ENCODE assay signal across 8 cellular contexts in the genomic region with DNA sequence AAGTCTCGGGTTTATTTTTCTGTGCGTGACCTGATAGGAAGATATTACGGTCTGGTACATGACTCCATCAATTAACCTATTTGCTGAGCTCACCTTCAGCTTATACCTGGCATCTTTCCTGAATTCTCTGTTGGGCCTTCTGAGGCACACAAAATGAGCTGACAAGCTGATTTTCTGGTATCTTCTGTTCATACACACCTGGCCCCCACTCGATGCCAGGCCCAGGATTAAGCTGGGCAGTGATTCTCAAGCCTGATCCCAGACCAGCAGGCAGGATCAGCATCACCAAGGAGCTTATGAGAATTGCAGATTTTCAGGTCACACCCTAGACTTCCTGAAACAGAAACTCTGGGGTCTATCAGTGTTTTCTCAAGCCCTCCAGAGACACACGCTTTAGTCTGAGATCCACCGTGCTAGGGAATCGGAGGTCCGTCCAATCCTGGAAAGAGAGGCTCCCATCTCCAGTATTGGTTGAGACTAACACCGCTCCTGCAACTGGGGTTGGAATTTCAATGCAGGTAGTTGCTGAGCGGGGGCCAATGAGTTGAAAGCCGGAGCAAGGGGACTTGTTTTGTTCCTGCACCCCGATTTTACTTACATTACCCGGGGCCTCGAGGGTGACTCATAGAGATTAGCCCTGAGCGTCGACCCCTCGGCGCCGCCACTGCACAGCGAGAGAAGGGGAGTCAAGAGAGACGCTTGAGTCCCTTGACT. TPM values are rescaled to one million over a fixed set of nuclear protein-coding genes. Genes with fewer than 3 reads are reported as not detected.
DNase-seq lines count a peak whose midpoint lies in the region; ATAC-seq and TF ChIP-seq lines count a peak whose summit lies in the region.

No MANE protein-coding gene starts in this region.

- H2BK120ac ChIP-seq in mesendoderm (ENCODE audit: low read depth, low read length): peak overlapping the region; percentile 8

- no peak overlapping the region for H3K4ac ChIP-seq in mesendoderm (ENCODE audit: low read depth, low read length)

- H3K27me3 ChIP-seq in HL-60 (ENCODE audit: insufficient read depth, poor library complexity, severe bottlenecking) (no peaks in the 10 kb centered on the region), mesendoderm (ENCODE audit: insufficient read depth, low read length, poor library complexity) (no peaks in the 10 kb centered on the region), aorta (ENCODE audit: control insufficient read depth in 1 of 2, insufficient read depth in 2 of 2, low read length in 1 of 2) (no peaks in the 10 kb centered on the region)

- peak overlapping the region; percentile 46 for H3K18ac ChIP-seq in mesendoderm (ENCODE audit: low read length)

- no peak overlapping the region for H4K5ac ChIP-seq in mesendoderm (ENCODE audit: low read length)

- H3K36me3 ChIP-seq in mesendoderm (ENCODE audit: control insufficient read depth, insufficient read depth, low read length) (peaks cover 3% of the 10 kb centered on the region), aorta (ENCODE audit: control insufficient read depth in 1 of 2, insufficient read depth in 2 of 2, low read length in 1 of 2) (peaks cover 0 to 3% of the 10 kb centered on the region in 2 donors)

- WGBS in mesendoderm (ENCODE audit: extremely low coverage, insufficient coverage, low lambda C conversion rate): no CpG with 5 or more reads among the region's 21 CpGs
- 21 to 25% methylated on average over 21 of the region's 21 CpGs for WGBS in aorta, 2 donors

- H3K27ac ChIP-seq in HL-60 (replicated peaks) (peak overlapping the region; percentile 90), mesendoderm (ENCODE audit: low read depth, low read length) (no peak overlapping the region), aorta (ENCODE audit: low read depth in 1 of 2, low read length in 2 of 2) (peak overlapping the region in 1 of 2 donors; percentile 74)

- H3K4me3 ChIP-seq in HL-60 (replicated peaks; ENCODE audit: insufficient read depth, low read length) (peak overlapping the region; percentile 31), mesendoderm (ENCODE audit: low read length) (peak overlapping the region; percentile 22), aorta (ENCODE audit: low read length in 2 of 2) (peak overlapping the region; percentile 15 to 51)

- intact Hi-C loops in aorta (cut with DNase I): loop anchor here in 1 of 2 donors (5.0 to 10.0 kb wide), 2 partner anchors 216 to 777 kb away; partner anchors contain the start of gene ZNF621

- H2AK5ac ChIP-seq in mesendoderm (ENCODE audit: low read length): no peak overlapping the region

- H3K79me2 ChIP-seq in mesendoderm (ENCODE audit: control insufficient read depth, insufficient read depth, low read length): peaks cover 13% of the 10 kb centered on the region

- H3K79me1 ChIP-seq in mesendoderm (ENCODE audit: low read length): no peaks in the 10 kb centered on the region

- H4K8ac ChIP-seq in mesendoderm (ENCODE audit: low read depth, low read length): peak overlapping the region; percentile 94

- no peak overlapping the region for H2BK15ac ChIP-seq in mesendoderm (replicated peaks; ENCODE audit: low read depth)

- H3K23ac ChIP-seq in mesendoderm (ENCODE audit: low read length): no peak overlapping the region

- peak overlapping the region; percentile 84 for H3K56ac ChIP-seq in mesendoderm (ENCODE audit: low read length)

- H2BK5ac ChIP-seq in mesendoderm (ENCODE audit: low read length): peak overlapping the region; percentile 27

- peaks cover 35% of the 10 kb centered on the region for H3K36me3 Mint-ChIP-seq in central memory CD8-positive, alpha-beta T cell (ENCODE audit: insufficient read depth)

- H3K4me2 ChIP-seq in mesendoderm (ENCODE audit: low read length): peak overlapping the region; percentile 0

- no peak for TF ChIP-seq CTCF in GM13976 (IDR thresholded peaks at IDR 0.05; ENCODE audit: borderline replicate concordance, control extremely low read depth, extremely low read depth, insufficient read depth, missing control alignments)
- no peak for TF ChIP-seq CTCF in HL-60 (IDR thresholded peaks at IDR 0.05; ENCODE audit: insufficient read depth, low read length)

- no peaks in the 10 kb centered on the region for H3K9me3 ChIP-seq in aorta (ENCODE audit: control insufficient read depth, low read length)

- H3K27ac Mint-ChIP-seq in central memory CD8-positive, alpha-beta T cell (ENCODE audit: low read depth): peak overlapping the region; percentile 98

- ATAC-seq in central memory CD8-positive, alpha-beta T cell (replicated peaks; ENCODE audit: extremely low read depth, poor library complexity, severe bottlenecking): no peak
- ATAC-seq in aorta (ENCODE audit: low FRiP score) (peak; percentile 0), HG02759 (IDR thresholded peaks at IDR 0.05; ENCODE audit: unreplicated experiment) (no peak)

- H3K4me3 Mint-ChIP-seq in central memory CD8-positive, alpha-beta T cell: peak overlapping the region; percentile 100

- no peaks in the 10 kb centered on the region for H3K4me1 ChIP-seq in mesendoderm (ENCODE audit: control insufficient read depth, low read depth, low read length)
- no peaks in the 10 kb centered on the region for H3K4me1 ChIP-seq in aorta (ENCODE audit: control insufficient read depth in 1 of 2, insufficient read depth in 2 of 2, low read length in 2 of 2)

- DNase-seq in GM13976 (ENCODE audit: low spot score): peak; percentile 13
- no peak for DNase-seq in HL-60 (ENCODE audit: low read depth in 1 of 2, low spot score in 1 of 2)
- DNase-seq in central memory CD8-positive, alpha-beta T cell (ENCODE audit: low spot score in 2 of 2): no peak
- DNase-seq in mesendoderm: no peak
- no peak for DNase-seq in aorta
- DNase-seq in kidney glomerular epithelial cell (lab: John Stamatoyannopoulos, UW): no peak
- no peak for DNase-seq in NCI-H1930 (lab: John Stamatoyannopoulos, UW)

- peak overlapping the region; percentile 84 for H3K9ac ChIP-seq in mesendoderm (ENCODE audit: low read length)

- in situ Hi-C loops in GM13976 (cut with MboI; ENCODE audit: low sequenced_read_pairs, unreplicated experiment): no loop called here

- H3K4me1 Mint-ChIP-seq in central memory CD8-positive, alpha-beta T cell: peaks cover 22% of the 10 kb centered on the region

- H3K9me3 Mint-ChIP-seq in central memory CD8-positive, alpha-beta T cell: no peaks in the 10 kb centered on the region

- no peaks in the 10 kb centered on the region for H3K27me3 Mint-ChIP-seq in central memory CD8-positive, alpha-beta T cell

RNA-seq across cellular contexts. Expression of gene EIF1B, which starts 0.6 kb away (rescaled TPM):
- 109 TPM for polyA plus RNA-seq in mesendoderm (2013, experiment 1 of 2)
- polyA plus RNA-seq in mesendoderm (2013, experiment 2 of 2): 108 TPM
- 10 to 100 TPM; 51.3 to 51.6 TPM for total RNA-seq in aorta
- polyA plus RNA-seq in aorta: 10 to 100 TPM; 74.0 to 79.2 TPM
